In genomic region chr20:1809121-1809520, GRCh38 we compare ENCODE assay signal across 10 cellular contexts.
DNase-seq lines count a peak whose midpoint lies in the region; ATAC-seq and TF ChIP-seq lines count a peak whose summit lies in the region.
"Had no signal": no experiment of that assay in that cellular context is flagged by ENCODE, and none has a peak within 500 bp of the region (broad histone marks: within the 10 kb centered on the region; RNA-seq: fewer than 3 reads in every experiment).

No MANE protein-coding gene starts in this region.

- no peak overlapping the region for H4K8ac ChIP-seq in trophoblast cell (ENCODE audit: low read depth, low read length)

- H3K18ac ChIP-seq in trophoblast cell (ENCODE audit: low read length), result no peak overlapping the region

- H2BK12ac ChIP-seq in trophoblast cell (ENCODE audit: low read length), result no peak overlapping the region

- no peaks in the 10 kb centered on the region for H3K36me3 ChIP-seq in Panc1 (ENCODE audit: control insufficient read depth, insufficient read depth, low read length)
- no peaks in the 10 kb centered on the region for H3K36me3 ChIP-seq in trophoblast cell (ENCODE audit: control insufficient read depth in 1 of 2, insufficient read depth in 2 of 2, low read length in 2 of 2)
- H3K36me3 ChIP-seq in aorta (ENCODE audit: control insufficient read depth in 1 of 2, insufficient read depth in 2 of 2, low read length in 1 of 2), result no peaks in the 10 kb centered on the region

- no peak overlapping the region for H3K9ac ChIP-seq in trophoblast cell (ENCODE audit: low read length)

- H3K4me1 ChIP-seq in Panc1 (ENCODE audit: control insufficient read depth, insufficient read depth, low read length) (no peaks in the 10 kb centered on the region), trophoblast cell (ENCODE audit: control insufficient read depth in 1 of 2, insufficient read depth in 2 of 2, low read length in 2 of 2) (peaks cover 14 to 35% of the 10 kb centered on the region in 2 experiments), aorta (ENCODE audit: control insufficient read depth in 1 of 2, insufficient read depth in 2 of 2, low read length in 2 of 2) (peaks cover under 1 to 5% of the 10 kb centered on the region in 2 donors)

- ATAC-seq in Panc1, result peak; percentile 33; the same call in 1 of the 2 replicates
- ATAC-seq in aorta (ENCODE audit: low FRiP score), result no peak
- ATAC-seq: K562; stimulated activated naive CD8-positive, alpha-beta T cell treated with anti-CD3 and anti-CD28 coated beads, Interleukin-15, Interleukin-2, amounts not matched to agents 100 U/mL and 50 U/mL, for 24 hours had no signal

- H3K27ac ChIP-seq in Panc1 (ENCODE audit: low read length) (no peak overlapping the region), trophoblast cell (ENCODE audit: low read depth, low read length) (peak overlapping the region; percentile 63), aorta (ENCODE audit: low read depth in 1 of 2, low read length in 2 of 2) (peak overlapping the region in 1 of 2 donors; percentile 55)

- H3K79me1 ChIP-seq in trophoblast cell (ENCODE audit: low read length), result peaks cover 4% of the 10 kb centered on the region

- H2AFZ ChIP-seq in trophoblast cell (ENCODE audit: insufficient read depth, low read length, poor library complexity), result no peak overlapping the region

- H2BK5ac ChIP-seq in trophoblast cell (ENCODE audit: low read depth, low read length, poor library complexity), result no peak overlapping the region

- H4K12ac ChIP-seq in trophoblast cell (ENCODE audit: low read depth, low read length), result no peak overlapping the region

- in situ Hi-C loops in Panc1 (cut with HindIII; ENCODE audit: low pct_unique_long_range_greater_than_20kb, low sequenced_read_pairs), result no loop called here

- H3K27me3 ChIP-seq in Panc1 (ENCODE audit: control insufficient read depth, insufficient read depth, low read length) (no peaks in the 10 kb centered on the region), trophoblast cell (ENCODE audit: insufficient read depth, low read length) (no peaks in the 10 kb centered on the region), aorta (ENCODE audit: control insufficient read depth in 1 of 2, insufficient read depth in 2 of 2, low read length in 1 of 2) (no peaks in the 10 kb centered on the region)

- no peaks in the 10 kb centered on the region for H3K9me3 ChIP-seq in Panc1 (ENCODE audit: control insufficient read depth, insufficient read depth, low read depth, low read length)
- H3K9me3 ChIP-seq in trophoblast cell (ENCODE audit: insufficient read depth, low read depth, low read length), result no peaks in the 10 kb centered on the region
- H3K9me3 ChIP-seq in aorta (ENCODE audit: control insufficient read depth, low read length), result no peaks in the 10 kb centered on the region

- H3K4me2 ChIP-seq in trophoblast cell (ENCODE audit: low read length), result peak overlapping the region; percentile 6

- peak overlapping the region; percentile 22 for H4K91ac ChIP-seq in trophoblast cell (ENCODE audit: low read depth, low read length)

- no TSS peak for BruUV-seq in Panc1 (replicated peaks; lab: Mats Ljungman, UMichigan)

- POLR2A ChIA-PET in Panc1 (lab: Charles Lee), result no interaction called here

- no peak overlapping the region for H3K4ac ChIP-seq in trophoblast cell (ENCODE audit: low read depth, low read length)

- DNase-seq in GM04504 (ENCODE audit: low read depth) (peak; percentile 64), Panc1 (ENCODE audit: low read depth, low spot score) (no peak), dedifferentiated amniotic fluid mesenchymal stem cell (ENCODE audit: extremely low spot score) (peak; percentile 29), trophoblast cell (peak; percentile 58 to 77), germinal center (ENCODE audit: low spot score) (no peak), aorta (no peak), occipital lobe (lab: John Stamatoyannopoulos, UW) (no peak)
- DNase-seq in stimulated activated CD4-positive, alpha-beta T cell treated with anti-CD3 and anti-CD28 coated beads, Interleukin-4, amount 100 ng/mL, for 1 hour, result no peak
- DNase-seq: stimulated activated naive CD8-positive, alpha-beta T cell treated with anti-CD3 and anti-CD28 coated beads, Interleukin-15, Interleukin-2, amounts not matched to agents 100 U/mL and 50 U/mL, for 24 hours had no signal

- CTCF ChIA-PET in Panc1 (lab: Charles Lee), result no interaction called here

- no CpG with 5 or more reads among the region's 2 CpGs for WGBS in trophoblast cell (ENCODE audit: extremely low coverage, insufficient coverage, insufficient read length)
- 38 to 46% methylated on average over 2 of the region's 2 CpGs for WGBS in aorta, 2 donors

- no peaks in the 10 kb centered on the region for H3K79me2 ChIP-seq in trophoblast cell (ENCODE audit: control insufficient read depth, insufficient read depth, low read length, poor library complexity)

- no peak for TF ChIP-seq CTCF in Panc1 (IDR thresholded peaks at IDR 0.05)

- H3K14ac ChIP-seq in trophoblast cell (ENCODE audit: low read length), result no peak overlapping the region

- no peak overlapping the region for H2AK5ac ChIP-seq in trophoblast cell (ENCODE audit: low read length)

- H3K4me3 ChIP-seq in Panc1 (ENCODE audit: low read depth in 2 of 2, low read length in 2 of 2) (no peak overlapping the region), trophoblast cell (ENCODE audit: low read depth, low read length) (no peak overlapping the region), aorta (ENCODE audit: low read length in 2 of 2) (no peak overlapping the region)
- H3K4me3 ChIP-seq: K562 had no signal

- H3K23ac ChIP-seq in trophoblast cell (ENCODE audit: low read length), result no peak overlapping the region

- intact Hi-C loops in Panc1 (cut with micrococcal nuclease; ENCODE audit: unreplicated experiment), result no loop called here
- intact Hi-C loops in aorta (cut with DNase I), result loop anchor here (2.0 to 10.0 kb wide), 2 partner anchors 86 to 296 kb away; partner anchors contain the start of genes SIRPA (in 1 of the 2) and STK35 (in 1 of the 2)

- no peak overlapping the region for H2BK120ac ChIP-seq in trophoblast cell (ENCODE audit: insufficient read depth, low read length, poor library complexity)

Comparison
In these comparisons a context has a peak if more than half of its experiments do, and no peak if none do; other contexts are left out.
1. DNase-seq: peak in GM04504 (single experiment), dedifferentiated amniotic fluid mesenchymal stem cell (single experiment) and trophoblast cell (2 of 2); none in Panc1 (single experiment), stimulated activated CD4-positive, alpha-beta T cell treated with anti-CD3 and anti-CD28 coated beads, Interleukin-4, amount 100 ng/mL, for 1 hour (single experiment), germinal center (single experiment), aorta (0 of 2) and occipital lobe (single experiment).